ENCODE assay signal across 8 cellular contexts in genomic region chr4:95548738-95549245, GRCh38.
DNase-seq lines count a peak whose midpoint lies in the region; ATAC-seq and TF ChIP-seq lines count a peak whose summit lies in the region.

UNC5C (minus strand) TSS chr4:95548973.

- no peaks in the 10 kb centered on the region for H3K27me3 ChIP-seq in GM06990 (replicated peaks; ENCODE audit: control insufficient read depth, insufficient read depth, low read length)

- no peaks in the 10 kb centered on the region for H3K4me1 Mint-ChIP-seq in central memory CD8-positive, alpha-beta T cell

- DNase-seq in GM06990 (ENCODE audit: extremely low read depth, insufficient read length) (peak; percentile 12), NCI-H345 treated with DMSO at 0.1 percent for 48 hours (lab: John Stamatoyannopoulos, UW; ENCODE audit: unreplicated experiment) (peak; percentile 9), kidney glomerular epithelial cell (lab: John Stamatoyannopoulos, UW) (peak; percentile 76), HPDE6-E6E7 (ENCODE audit: extremely low spot score) (no peak), NK-92 (lab: John Stamatoyannopoulos, UW; ENCODE audit: unreplicated experiment) (no peak), GM13977 (ENCODE audit: low spot score) (no peak)
- DNase-seq in central memory CD8-positive, alpha-beta T cell (ENCODE audit: low spot score in 2 of 2), result no peak

- TF ChIP-seq CTCF in GM06990 (IDR thresholded peaks at IDR 0.05; ENCODE audit: insufficient read depth, low read length, poor library complexity, severe bottlenecking), result no peak
- no peak for TF ChIP-seq CTCF in GM13977 (IDR thresholded peaks at IDR 0.05; ENCODE audit: extremely low read depth, insufficient read depth, missing control alignments)

- no peaks in the 10 kb centered on the region for H3K36me3 Mint-ChIP-seq in central memory CD8-positive, alpha-beta T cell (ENCODE audit: insufficient read depth)

- peak within 1 kb of the TSS in 7 of 21 experiments; percentile 0 to 43 (median 28) for H3K27ac ChIP-seq in skin epidermis

- H3K4me3 ChIP-seq in GM06990 (replicated peaks; ENCODE audit: low read depth, low read length), result peak within 1 kb of the TSS; percentile 42
- H3K4me3 ChIP-seq in skin epidermis, result peak within 1 kb of the TSS; percentile 19 to 41 (median 30)

- peaks cover 11% of the 10 kb centered on the region for H3K27me3 Mint-ChIP-seq in central memory CD8-positive, alpha-beta T cell

- H3K27ac Mint-ChIP-seq in central memory CD8-positive, alpha-beta T cell (ENCODE audit: low read depth), result no peak within 1 kb of the TSS

- no peaks in the 10 kb centered on the region for H3K36me3 ChIP-seq in GM06990 (ENCODE audit: control insufficient read depth, insufficient read depth, low read length)

- peak within 1 kb of the TSS; percentile 45 for H3K4me3 Mint-ChIP-seq in central memory CD8-positive, alpha-beta T cell

- H3K9me3 Mint-ChIP-seq in central memory CD8-positive, alpha-beta T cell, result no peaks in the 10 kb centered on the region

- in situ Hi-C loops in GM13977 (cut with MboI; ENCODE audit: low pct_unique_long_range_greater_than_20kb, low sequenced_read_pairs, unreplicated experiment), result no loop called here

- ATAC-seq in central memory CD8-positive, alpha-beta T cell (replicated peaks; ENCODE audit: extremely low read depth, poor library complexity, severe bottlenecking), result no peak

Comparison
In these comparisons a context has a peak if more than half of its experiments do, and no peak if none do; other contexts are left out.
1. DNase-seq: peak in GM06990 (single experiment), NCI-H345 treated with DMSO at 0.1 percent for 48 hours (single experiment) and kidney glomerular epithelial cell (single experiment); none in central memory CD8-positive, alpha-beta T cell (0 of 2), HPDE6-E6E7 (single experiment), NK-92 (single experiment) and GM13977 (single experiment).